In genomic region chr10:103692421-103693069, GRCh38 we compare ENCODE assay signal across 8 cellular contexts.
DNase-seq lines count a peak whose midpoint lies in the region; ATAC-seq and TF ChIP-seq lines count a peak whose summit lies in the region.

No MANE protein-coding gene starts in this region.

- TF ChIP-seq POLR2A in heart left ventricle (IDR thresholded peaks at IDR 0.05), result no peak

- TF ChIP-seq CTCF in heart left ventricle (IDR thresholded peaks at IDR 0.05), result no peak

- DNase-seq in heart left ventricle, result no peak
- DNase-seq in left ventricle myocardium superior, result no peak
- DNase-seq in SJCRH30, result peak; percentile 45 to 58
- peak; percentile 58 for DNase-seq in germinal center (ENCODE audit: low spot score)
- DNase-seq in NCI-H446 treated with DMSO at 0.1 percent for 48 hours (lab: John Stamatoyannopoulos, UW), result no peak
- DNase-seq in KBM-7, result no peak

- H3K36me3 ChIP-seq in heart left ventricle, result no peaks in the 10 kb centered on the region
- no peaks in the 10 kb centered on the region for H3K36me3 ChIP-seq in SJCRH30
- H3K36me3 ChIP-seq in thymus (ENCODE audit: control insufficient read depth, insufficient read depth), result no peaks in the 10 kb centered on the region

- ATAC-seq in heart left ventricle (no peak), left ventricle myocardium superior (no peak), HG02763 (IDR thresholded peaks at IDR 0.05; ENCODE audit: unreplicated experiment) (peak; percentile 57)

- H3K9me3 ChIP-seq in heart left ventricle (no peaks in the 10 kb centered on the region), SJCRH30 (replicated peaks) (no peaks in the 10 kb centered on the region), thymus (ENCODE audit: control insufficient read depth) (no peaks in the 10 kb centered on the region)

- in situ Hi-C loops in KBM-7 (cut with MboI; ENCODE audit: low pct_unique_long_range_greater_than_20kb, low sequenced_read_pairs), result no loop called here

- H3K27ac ChIP-seq in heart left ventricle (no peak overlapping the region), SJCRH30 (no peak overlapping the region), thymus (ENCODE audit: low read depth) (no peak overlapping the region)

- intact Hi-C loops in heart left ventricle (cut with DNase I) (no loop called here), left ventricle myocardium superior (cut with micrococcal nuclease) (no loop called here)

- H3K4me3 ChIP-seq in heart left ventricle (peak overlapping the region in 8 of 12 donors; percentile 22 to 49 (median 42)), SJCRH30 (peak overlapping the region; percentile 60), thymus (ENCODE audit: low read length) (peak overlapping the region; percentile 42)

- H3K4me1 ChIP-seq in heart left ventricle (peaks cover 0 to 42% (median 21%) of the 10 kb centered on the region in 12 donors), SJCRH30 (peaks cover 22% of the 10 kb centered on the region; the same call in 1 of the 2 replicates), thymus (ENCODE audit: control insufficient read depth, insufficient read depth, low read length) (peaks cover 7% of the 10 kb centered on the region)

- peaks cover 0 to 3% (median 0%) of the 10 kb centered on the region in 9 donors for H3K27me3 ChIP-seq in heart left ventricle
- no peaks in the 10 kb centered on the region for H3K27me3 ChIP-seq in SJCRH30
- peaks cover 16% of the 10 kb centered on the region for H3K27me3 ChIP-seq in thymus (ENCODE audit: control insufficient read depth, insufficient read depth)

- 50 to 66% (median 59%) methylated on average over 34 to 43 of the region's 43 CpGs for WGBS in heart left ventricle, 4 donors
- WGBS in thymus, result 11% methylated on average over 43 of the region's 43 CpGs

Comparison
In these comparisons a context has a peak if more than half of its experiments do, and no peak if none do; other contexts are left out.
1. DNase-seq: peak in SJCRH30 (2 of 2) and germinal center (single experiment); none in heart left ventricle (0 of 5), left ventricle myocardium superior (single experiment), NCI-H446 treated with DMSO at 0.1 percent for 48 hours (single experiment) and KBM-7 (single experiment).
2. Peak in every context shown above with its lines, with median percentiles within 50 percentile points of each other: H3K4me3 ChIP-seq.